Comparison of ENCODE assay signal across 22 cellular contexts in the genomic region with DNA sequence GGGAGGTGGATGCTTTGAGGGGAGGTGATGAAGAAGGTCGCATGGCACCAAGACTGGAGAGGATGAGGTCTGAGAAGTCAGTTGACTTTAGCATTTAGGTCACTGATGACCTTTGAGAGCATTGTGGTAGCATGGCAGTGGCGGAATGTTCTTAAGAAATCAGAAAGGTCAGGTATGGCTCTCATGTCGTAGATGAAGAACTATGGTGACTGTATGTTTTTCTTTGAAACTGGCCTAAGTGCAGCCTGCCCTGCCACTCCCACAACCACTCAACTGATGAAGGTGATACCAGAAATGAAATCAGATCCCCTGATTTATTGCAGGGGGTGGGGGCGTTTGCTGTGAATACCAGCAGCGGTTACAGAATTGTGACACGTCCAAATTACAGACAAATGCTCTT.
DNase-seq lines count a peak whose midpoint lies in the region; ATAC-seq and TF ChIP-seq lines count a peak whose summit lies in the region.
"Had no signal": no experiment of that assay in that cellular context is flagged by ENCODE, and none has a peak within 500 bp of the region (broad histone marks: within the 10 kb centered on the region; RNA-seq: fewer than 3 reads in every experiment).

No MANE protein-coding gene starts in this region.

- no peaks in the 10 kb centered on the region for H3K27me3 ChIP-seq in ascending aorta
- H3K27me3 ChIP-seq: MG63 had no signal

- peak overlapping the region; percentile 31 for H3K27ac Mint-ChIP-seq in activated CD8-positive, alpha-beta T cell treated with anti-CD3 and anti-CD28 coated beads for 36 hours
- H3K27ac Mint-ChIP-seq in activated CD8-positive, alpha-beta T cell treated with anti-CD3 and anti-CD28 coated beads, Interleukin-2, amount 10 ng/mL, durations not matched to agents 7 days and 5 days: no peak overlapping the region
- H3K27ac Mint-ChIP-seq in stimulated activated naive B cell treated with anti-CD40 and anti-IgM and Interleukin-4, amounts not matched to agents 10 μg/mL and 1 μg/mL and 100 μg/mL, for 72 hours: peak overlapping the region; percentile 20
- H3K27ac Mint-ChIP-seq: CD14-positive monocyte had no signal

- no peak overlapping the region for H3K27ac ChIP-seq in ascending aorta
- H3K27ac ChIP-seq: PC-9 had no signal

- peaks cover 0 to 8% of the 10 kb centered on the region in 2 donors for H3K4me1 ChIP-seq in ascending aorta

- CTCF ChIA-PET in activated CD8-positive, alpha-beta T cell treated with anti-CD3 and anti-CD28 coated beads for 36 hours (lab: Charles Lee): interaction anchor here (1.2 to 3.0 kb wide), 3 partner anchors 11 to 81 kb away, joined by 3 to 11 read pairs (median 4); no protein-coding TSS in a partner anchor
- CTCF ChIA-PET in activated CD8-positive, alpha-beta T cell treated with anti-CD3 and anti-CD28 coated beads, Interleukin-2, amount 10 ng/mL, durations not matched to agents 7 days and 5 days (lab: Charles Lee): no interaction called here
- CTCF ChIA-PET in HEK293T (lab: Yijun Ruan, JAX): interaction anchor here (0.5 kb wide), 1 partner anchor 102 kb away, joined by 4 read pairs; no protein-coding TSS in a partner anchor

- no peak overlapping the region for H3K4me3 ChIP-seq in ascending aorta
- H3K4me3 ChIP-seq: MG63, PC-9 had no signal

- intact Hi-C loops in activated CD8-positive, alpha-beta T cell treated with anti-CD3 and anti-CD28 coated beads for 36 hours (cut with micrococcal nuclease): no loop called here
- intact Hi-C loops in ascending aorta (cut with DNase I): no loop called here

- H3K9me3 ChIP-seq in ascending aorta: no peaks in the 10 kb centered on the region
- H3K9me3 ChIP-seq: MG63 had no signal

- peak; percentile 47 for DNase-seq in activated CD8-positive, alpha-beta T cell treated with anti-CD3 and anti-CD28 coated beads for 36 hours
- no peak for DNase-seq in activated CD8-positive, alpha-beta T cell treated with anti-CD3 and anti-CD28 coated beads, Interleukin-2, amount 10 ng/mL, durations not matched to agents 7 days and 5 days
- DNase-seq in HEK293T (ENCODE audit: extremely low spot score) (peak; percentile 32), left kidney (ENCODE audit: low read depth, low spot score) (peak; percentile 92), NCI-H1930 (lab: John Stamatoyannopoulos, UW) (no peak), ascending aorta (ENCODE audit: low spot score in 2 of 2) (no peak)
- DNase-seq in stimulated activated naive B cell treated with anti-CD40 and anti-IgM and Interleukin-4, amounts not matched to agents 10 μg/mL and 1 μg/mL and 100 μg/mL, for 72 hours: peak; percentile 36
- DNase-seq: DMS53, GDM1, GOT3, MG63, NCI-H1417, NCI-H187, NCI-H2107, NCI-H226, NCI-H510A treated with DMSO at 0.1 percent for 48 hours, NCI-H748 treated with DMSO at 0.1 percent for 48 hours, PC-9, RPMI8226, SHP77 had no signal

- H3K36me3 ChIP-seq in ascending aorta: no peaks in the 10 kb centered on the region
- H3K36me3 ChIP-seq: MG63 had no signal

- no peaks in the 10 kb centered on the region for H3K27me3 Mint-ChIP-seq in activated CD8-positive, alpha-beta T cell treated with anti-CD3 and anti-CD28 coated beads for 36 hours
- no peaks in the 10 kb centered on the region for H3K27me3 Mint-ChIP-seq in activated CD8-positive, alpha-beta T cell treated with anti-CD3 and anti-CD28 coated beads, Interleukin-2, amount 10 ng/mL, durations not matched to agents 7 days and 5 days (ENCODE audit: low read depth)
- no peaks in the 10 kb centered on the region for H3K27me3 Mint-ChIP-seq in stimulated activated naive B cell treated with anti-CD40 and anti-IgM and Interleukin-4, amounts not matched to agents 10 μg/mL and 1 μg/mL and 100 μg/mL, for 72 hours

- H3K4me3 Mint-ChIP-seq in activated CD8-positive, alpha-beta T cell treated with anti-CD3 and anti-CD28 coated beads for 36 hours: no peak overlapping the region
- no peak overlapping the region for H3K4me3 Mint-ChIP-seq in activated CD8-positive, alpha-beta T cell treated with anti-CD3 and anti-CD28 coated beads, Interleukin-2, amount 10 ng/mL, durations not matched to agents 7 days and 5 days
- H3K4me3 Mint-ChIP-seq in stimulated activated naive B cell treated with anti-CD40 and anti-IgM and Interleukin-4, amounts not matched to agents 10 μg/mL and 1 μg/mL and 100 μg/mL, for 72 hours: peak overlapping the region in 1 of 2 donors; percentile 14
- H3K4me3 Mint-ChIP-seq: CD14-positive monocyte had no signal

- peaks cover 26% of the 10 kb centered on the region for H3K4me1 Mint-ChIP-seq in activated CD8-positive, alpha-beta T cell treated with anti-CD3 and anti-CD28 coated beads for 36 hours (ENCODE audit: low read depth)
- no peaks in the 10 kb centered on the region for H3K4me1 Mint-ChIP-seq in activated CD8-positive, alpha-beta T cell treated with anti-CD3 and anti-CD28 coated beads, Interleukin-2, amount 10 ng/mL, durations not matched to agents 7 days and 5 days (ENCODE audit: low read depth)
- peaks cover 56 to 96% of the 10 kb centered on the region in 2 donors for H3K4me1 Mint-ChIP-seq in stimulated activated naive B cell treated with anti-CD40 and anti-IgM and Interleukin-4, amounts not matched to agents 10 μg/mL and 1 μg/mL and 100 μg/mL, for 72 hours

- POLR2A ChIA-PET in activated CD8-positive, alpha-beta T cell treated with anti-CD3 and anti-CD28 coated beads for 36 hours (lab: Charles Lee): interaction anchor here (1.1 to 1.4 kb wide), 2 partner anchors 16 to 102 kb away, joined by 3 read pairs; partner anchors contain the start of gene ITPR1
- POLR2A ChIA-PET in activated CD8-positive, alpha-beta T cell treated with anti-CD3 and anti-CD28 coated beads, Interleukin-2, amount 10 ng/mL, durations not matched to agents 7 days and 5 days (lab: Charles Lee): no interaction called here
- POLR2A ChIA-PET in HEK293T (lab: Yijun Ruan, JAX): interaction anchor here (1.3 kb wide), 1 partner anchor 103 kb away, joined by 5 read pairs; the partner anchor contains the start of gene ITPR1

- no peak for TF ChIP-seq CTCF in activated CD8-positive, alpha-beta T cell treated with anti-CD3 and anti-CD28 coated beads for 36 hours (IDR thresholded peaks at IDR 0.05)
- no peak for TF ChIP-seq CTCF in ascending aorta (IDR thresholded peaks at IDR 0.05)

- H3K36me3 Mint-ChIP-seq in activated CD8-positive, alpha-beta T cell treated with anti-CD3 and anti-CD28 coated beads for 36 hours (ENCODE audit: low read depth): peaks cover 2% of the 10 kb centered on the region
- peaks cover 3% of the 10 kb centered on the region for H3K36me3 Mint-ChIP-seq in activated CD8-positive, alpha-beta T cell treated with anti-CD3 and anti-CD28 coated beads, Interleukin-2, amount 10 ng/mL, durations not matched to agents 7 days and 5 days (ENCODE audit: low read depth)
- H3K36me3 Mint-ChIP-seq in stimulated activated naive B cell treated with anti-CD40 and anti-IgM and Interleukin-4, amounts not matched to agents 10 μg/mL and 1 μg/mL and 100 μg/mL, for 72 hours: peaks cover 42 to 52% of the 10 kb centered on the region in 2 donors

- peaks cover 3% of the 10 kb centered on the region for H3K9me3 Mint-ChIP-seq in activated CD8-positive, alpha-beta T cell treated with anti-CD3 and anti-CD28 coated beads for 36 hours
- H3K9me3 Mint-ChIP-seq in activated CD8-positive, alpha-beta T cell treated with anti-CD3 and anti-CD28 coated beads, Interleukin-2, amount 10 ng/mL, durations not matched to agents 7 days and 5 days (ENCODE audit: insufficient read depth): no peaks in the 10 kb centered on the region
- peaks cover 0 to 9% of the 10 kb centered on the region in 2 donors for H3K9me3 Mint-ChIP-seq in stimulated activated naive B cell treated with anti-CD40 and anti-IgM and Interleukin-4, amounts not matched to agents 10 μg/mL and 1 μg/mL and 100 μg/mL, for 72 hours

- peak; percentile 81 for ATAC-seq in activated CD8-positive, alpha-beta T cell treated with anti-CD3 and anti-CD28 coated beads for 36 hours
- ATAC-seq in activated CD8-positive, alpha-beta T cell treated with anti-CD3 and anti-CD28 coated beads, Interleukin-2, amount 10 ng/mL, durations not matched to agents 7 days and 5 days: no peak
- ATAC-seq in stimulated activated naive B cell treated with anti-CD40 and anti-IgM and Interleukin-4, amounts not matched to agents 10 μg/mL and 1 μg/mL and 100 μg/mL, for 72 hours (replicated peaks): peak; percentile 91 to 95
- ATAC-seq in HG02852 (IDR thresholded peaks at IDR 0.05; ENCODE audit: unreplicated experiment): no peak

TF ChIP-seq in HEK293T, 16 proteins besides CTCF, POLR2A, EP300 and RAD21:
- no peak for TF ChIP-seq SUZ12 (IDR thresholded peaks at IDR 0.05)
- TF ChIP-seq, protein P1, sequence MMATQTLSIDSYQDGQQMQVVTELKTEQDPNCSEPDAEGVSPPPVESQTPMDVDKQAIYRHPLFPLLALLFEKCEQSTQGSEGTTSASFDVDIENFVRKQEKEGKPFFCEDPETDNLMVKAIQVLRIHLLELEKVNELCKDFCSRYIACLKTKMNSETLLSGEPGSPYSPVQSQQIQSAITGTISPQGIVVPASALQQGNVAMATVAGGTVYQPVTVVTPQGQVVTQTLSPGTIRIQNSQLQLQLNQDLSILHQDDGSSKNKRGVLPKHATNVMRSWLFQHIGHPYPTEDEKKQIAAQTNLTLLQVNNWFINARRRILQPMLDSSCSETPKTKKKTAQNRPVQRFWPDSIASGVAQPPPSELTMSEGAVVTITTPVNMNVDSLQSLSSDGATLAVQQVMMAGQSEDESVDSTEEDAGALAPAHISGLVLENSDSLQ (IDR thresholded peaks at IDR 0.05): peak; percentile 83
- TF ChIP-seq L3MBTL2 (conservative IDR thresholded peaks at IDR 0.05): no peak
- no peak for TF ChIP-seq CTBP1 (IDR thresholded peaks at IDR 0.05; ENCODE audit: borderline replicate concordance)
- TF ChIP-seq ARNT (IDR thresholded peaks at IDR 0.05): no peak
- TF ChIP-seq FOXM1 (IDR thresholded peaks at IDR 0.05; ENCODE audit: borderline replicate concordance): no peak
TF ChIP-seq in HEK293T: peak in this region for 1.

Comparison
In these comparisons a context has a peak if more than half of its experiments do, and no peak if none do; other contexts are left out.
1. ATAC-seq: peak in activated CD8-positive, alpha-beta T cell treated with anti-CD3 and anti-CD28 coated beads for 36 hours (single experiment) and stimulated activated naive B cell treated with anti-CD40 and anti-IgM and Interleukin-4, amounts not matched to agents 10 μg/mL and 1 μg/mL and 100 μg/mL, for 72 hours (2 of 2); none in activated CD8-positive, alpha-beta T cell treated with anti-CD3 and anti-CD28 coated beads, Interleukin-2, amount 10 ng/mL, durations not matched to agents 7 days and 5 days (single experiment) and HG02852 (single experiment).
2. DNase-seq: peak in activated CD8-positive, alpha-beta T cell treated with anti-CD3 and anti-CD28 coated beads for 36 hours (single experiment), HEK293T (single experiment), left kidney (single experiment) and stimulated activated naive B cell treated with anti-CD40 and anti-IgM and Interleukin-4, amounts not matched to agents 10 μg/mL and 1 μg/mL and 100 μg/mL, for 72 hours (single experiment); none in activated CD8-positive, alpha-beta T cell treated with anti-CD3 and anti-CD28 coated beads, Interleukin-2, amount 10 ng/mL, durations not matched to agents 7 days and 5 days (single experiment), NCI-H1930 (0 of 2) and ascending aorta (0 of 2).